In the genomic region with DNA sequence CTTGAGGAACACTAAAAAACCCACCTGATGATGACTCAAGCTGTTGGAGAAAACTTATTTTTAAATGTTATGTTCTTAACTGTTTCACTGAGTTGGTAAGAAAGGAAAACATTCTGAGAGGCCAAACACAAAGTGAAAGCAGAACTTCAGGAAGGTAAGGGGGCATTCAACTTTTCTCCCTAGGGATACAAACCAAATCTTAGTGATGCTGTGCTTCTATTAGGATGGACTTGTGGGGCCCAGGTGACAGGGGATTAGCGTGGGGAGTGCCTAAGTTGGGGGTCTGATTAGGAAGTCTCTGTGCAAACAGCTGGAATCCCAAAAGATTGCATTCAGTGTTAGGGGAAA, we compare ENCODE assay signal across 14 cellular contexts. TPM values are rescaled to one million over a fixed set of nuclear protein-coding genes. Genes with fewer than 3 reads are reported as not detected.
DNase-seq lines count a peak whose midpoint lies in the region; ATAC-seq and TF ChIP-seq lines count a peak whose summit lies in the region.
"Had no signal": no experiment of that assay in that cellular context is flagged by ENCODE, and none has a peak within 500 bp of the region (broad histone marks: within the 10 kb centered on the region; RNA-seq: fewer than 3 reads in every experiment).

No MANE protein-coding gene starts in this region.

- peaks cover 24 to 57% (median 44%) of the 10 kb centered on the region in 4 donors for H3K4me1 Mint-ChIP-seq in CD4-positive, alpha-beta memory T cell
- peaks cover 39% of the 10 kb centered on the region for H3K4me1 Mint-ChIP-seq in activated CD8-positive, alpha-beta T cell treated with anti-CD3 and anti-CD28 coated beads for 36 hours (ENCODE audit: low read depth)
- peaks cover 12 to 26% (median 16%) of the 10 kb centered on the region in 3 donors for H3K4me1 Mint-ChIP-seq in naive B cell

- peaks cover 37% of the 10 kb centered on the region for H3K4me1 ChIP-seq in CD4-positive, alpha-beta memory T cell (ENCODE audit: insufficient read depth, low read length)
- no peaks in the 10 kb centered on the region for H3K4me1 ChIP-seq in uterus
- H3K4me1 ChIP-seq: gastrocnemius medialis had no signal

- no peaks in the 10 kb centered on the region for H3K9me3 Mint-ChIP-seq in CD4-positive, alpha-beta memory T cell
- peaks cover 2% of the 10 kb centered on the region for H3K9me3 Mint-ChIP-seq in activated CD8-positive, alpha-beta T cell treated with anti-CD3 and anti-CD28 coated beads for 36 hours
- peaks cover 0 to 11% (median 6%) of the 10 kb centered on the region in 7 donors for H3K9me3 Mint-ChIP-seq in naive B cell

- TF ChIP-seq POLR2A in uterus (IDR thresholded peaks at IDR 0.05), result no peak

- peak overlapping the region in 7 of 8 donors; percentile 32 to 81 (median 69) for H3K4me3 Mint-ChIP-seq in CD4-positive, alpha-beta memory T cell
- peak overlapping the region; percentile 57 for H3K4me3 Mint-ChIP-seq in activated CD8-positive, alpha-beta T cell treated with anti-CD3 and anti-CD28 coated beads for 36 hours
- peak overlapping the region; percentile 7 to 90 (median 64) for H3K4me3 Mint-ChIP-seq in naive B cell

- peak overlapping the region; percentile 71 for H3K27ac ChIP-seq in CD4-positive, alpha-beta memory T cell (ENCODE audit: low read depth, low read length)
- no peak overlapping the region for H3K27ac ChIP-seq in uterus
- H3K27ac ChIP-seq: C4-2B, cardiac muscle cell, gastrocnemius medialis had no signal

- H3K27me3 Mint-ChIP-seq in CD4-positive, alpha-beta memory T cell, result no peaks in the 10 kb centered on the region
- no peaks in the 10 kb centered on the region for H3K27me3 Mint-ChIP-seq in activated CD8-positive, alpha-beta T cell treated with anti-CD3 and anti-CD28 coated beads for 36 hours
- peaks cover 0 to 10% (median 3%) of the 10 kb centered on the region in 3 donors for H3K27me3 Mint-ChIP-seq in naive B cell

- no peaks in the 10 kb centered on the region for H3K9me3 ChIP-seq in CD4-positive, alpha-beta memory T cell (ENCODE audit: control insufficient read depth in 1 of 2, low read length in 2 of 2)
- no peaks in the 10 kb centered on the region for H3K9me3 ChIP-seq in uterus
- H3K9me3 ChIP-seq: gastrocnemius medialis had no signal

- TF ChIP-seq CTCF in activated CD8-positive, alpha-beta T cell treated with anti-CD3 and anti-CD28 coated beads for 36 hours (IDR thresholded peaks at IDR 0.05), result no peak
- no peak for TF ChIP-seq CTCF in uterus (IDR thresholded peaks at IDR 0.05)

- no peaks in the 10 kb centered on the region for H3K27me3 ChIP-seq in CD4-positive, alpha-beta memory T cell (ENCODE audit: insufficient read depth, low read length)
- H3K27me3 ChIP-seq in uterus, result no peaks in the 10 kb centered on the region
- H3K27me3 ChIP-seq: cardiac muscle cell, gastrocnemius medialis had no signal

- peak; percentile 20 for ATAC-seq in GM21723 (IDR thresholded peaks at IDR 0.05; ENCODE audit: unreplicated experiment)
- no peak for ATAC-seq in activated CD8-positive, alpha-beta T cell treated with anti-CD3 and anti-CD28 coated beads for 36 hours
- ATAC-seq in naive B cell (ENCODE audit: low read depth in 2 of 2), result peak; percentile 16 to 20
- ATAC-seq in left lobe of liver, result no peak
- ATAC-seq: gastrocnemius medialis had no signal

- POLR2A ChIA-PET in CD4-positive, alpha-beta memory T cell (lab: Charles Lee; ENCODE audit: partially characterized antibody), result interaction anchor here (1.0 to 6.0 kb wide), 7 partner anchors 8 to 421 kb away, joined by 3 to 101 read pairs (median 6); a partner anchor contains a TSS
- POLR2A ChIA-PET in activated CD8-positive, alpha-beta T cell treated with anti-CD3 and anti-CD28 coated beads for 36 hours (lab: Charles Lee), result interaction anchor here (0.6 to 3.9 kb wide), 4 partner anchors 14 to 839 kb away, joined by 3 to 24 read pairs (median 4); a partner anchor contains a TSS

- H3K36me3 ChIP-seq in CD4-positive, alpha-beta memory T cell (ENCODE audit: insufficient read depth, low read length), result no peaks in the 10 kb centered on the region
- H3K36me3 ChIP-seq in uterus, result no peaks in the 10 kb centered on the region

- H3K36me3 Mint-ChIP-seq in CD4-positive, alpha-beta memory T cell, result peaks cover 8 to 12% of the 10 kb centered on the region in 2 donors
- peaks cover 7% of the 10 kb centered on the region for H3K36me3 Mint-ChIP-seq in activated CD8-positive, alpha-beta T cell treated with anti-CD3 and anti-CD28 coated beads for 36 hours (ENCODE audit: low read depth)
- H3K36me3 Mint-ChIP-seq in naive B cell, result no peaks in the 10 kb centered on the region

- intact Hi-C loops in CD4-positive, alpha-beta memory T cell (cut with micrococcal nuclease), result loop anchor here (1.0 kb wide), 1 partner anchor 19 kb away; a partner anchor contains a TSS
- intact Hi-C loops in activated CD8-positive, alpha-beta T cell treated with anti-CD3 and anti-CD28 coated beads for 36 hours (cut with micrococcal nuclease), result no loop called here
- intact Hi-C loops in uterus (cut with DNase I; ENCODE audit: low total_unique reads), result no loop called here

- CTCF ChIA-PET in CD4-positive, alpha-beta memory T cell (lab: Charles Lee; ENCODE audit: partially characterized antibody), result interaction anchor here (1.1 to 6.7 kb wide), 4 partner anchors 14 to 27 kb away, joined by 5 to 38 read pairs (median 28); a partner anchor contains a TSS
- CTCF ChIA-PET in activated CD8-positive, alpha-beta T cell treated with anti-CD3 and anti-CD28 coated beads for 36 hours (lab: Charles Lee), result interaction anchor here (0.7 to 3.5 kb wide), 8 partner anchors 13 to 604 kb away, joined by 3 to 13 read pairs (median 4); a partner anchor contains a TSS

- DNase-seq in CD4-positive, alpha-beta memory T cell, result no peak
- no peak for DNase-seq in activated CD8-positive, alpha-beta T cell treated with anti-CD3 and anti-CD28 coated beads for 36 hours
- DNase-seq in naive B cell (no peak), cerebellar cortex (ENCODE audit: low spot score) (no peak), left lobe of liver (ENCODE audit: low spot score) (no peak), NCI-H82 (lab: John Stamatoyannopoulos, UW) (no peak), uterus (no peak)
- DNase-seq: NCI-H446, SIG-M5 had no signal

- peak overlapping the region; percentile 17 to 64 for H3K4me3 ChIP-seq in CD4-positive, alpha-beta memory T cell (ENCODE audit: low read length in 2 of 2)
- no peak overlapping the region for H3K4me3 ChIP-seq in uterus
- H3K4me3 ChIP-seq: cardiac muscle cell, gastrocnemius medialis, lung had no signal

- H3K27ac Mint-ChIP-seq in CD4-positive, alpha-beta memory T cell, result peak overlapping the region; percentile 93 to 99 (median 98)
- H3K27ac Mint-ChIP-seq in activated CD8-positive, alpha-beta T cell treated with anti-CD3 and anti-CD28 coated beads for 36 hours, result peak overlapping the region; percentile 96
- peak overlapping the region; percentile 93 to 99 (median 98) for H3K27ac Mint-ChIP-seq in naive B cell

RNA-seq across cellular contexts. Expression of a gene that starts 18.4 kb away (rescaled TPM):
- total RNA-seq in CD4-positive, alpha-beta memory T cell, result 10 to 100 TPM; 16.6 to 17.8 TPM
- polyA plus RNA-seq in CD4-positive, alpha-beta memory T cell, result 10 to 100 TPM; 56.7 to 73.6 TPM
- 10 to 100 TPM; 31.9 to 35.7 TPM for total RNA-seq in activated CD8-positive, alpha-beta T cell treated with anti-CD3 and anti-CD28 coated beads for 36 hours
- 10 to 100 TPM; 32.7 to 45.4 (median 39.9) TPM for polyA plus RNA-seq in naive B cell (ENCODE audit: low read depth in 6 of 6)
- total RNA-seq in left lobe of liver, result 5.8 TPM
- total RNA-seq in uterus, result 10 to 100 TPM in 2 of 4 donors, 1 to 10 TPM in 2; 3.8 to 24.1 (median 14.9) TPM

Comparison
In these comparisons a context has a peak if more than half of its experiments do, and no peak if none do; other contexts are left out.
1. H3K4me3 ChIP-seq: peak in CD4-positive, alpha-beta memory T cell (2 of 2); none in uterus (0 of 2).
2. ATAC-seq: peak in GM21723 (single experiment) and naive B cell (2 of 2); none in activated CD8-positive, alpha-beta T cell treated with anti-CD3 and anti-CD28 coated beads for 36 hours (single experiment) and left lobe of liver (single experiment).
3. Peak in every context shown above with its lines, with median percentiles within 50 percentile points of each other: H3K27ac Mint-ChIP-seq and H3K4me3 Mint-ChIP-seq.